In genomic region chr7:121278120-121279021, GRCh38 we compare ENCODE assay signal across 7 cellular contexts. TPM values are rescaled to one million over a fixed set of nuclear protein-coding genes. Genes with fewer than 3 reads are reported as not detected.
DNase-seq lines count a peak whose midpoint lies in the region; ATAC-seq and TF ChIP-seq lines count a peak whose summit lies in the region.

No MANE protein-coding gene starts in this region.

- in situ Hi-C loops in gastrocnemius medialis (cut with MboI; ENCODE audit: low sequenced_read_pairs in 4 of 4): loop anchor here in 1 of 4 donors (25.0 kb wide), 1 partner anchor 316 kb away; the partner anchor contains the start of gene ING3

- H3K4me3 Mint-ChIP-seq in progenitor cell of endocrine pancreas (ENCODE audit: low read depth) (no peak overlapping the region), glutamatergic neuron (ENCODE audit: unreplicated experiment) (no peak overlapping the region)

- no peak for TF ChIP-seq CTCF in gastrocnemius medialis (IDR thresholded peaks at IDR 0.05 in 4 of 5, conservative IDR thresholded peaks at IDR 0.05 in 1 of 5)
- TF ChIP-seq CTCF in progenitor cell of endocrine pancreas (IDR thresholded peaks at IDR 0.05; ENCODE audit: unreplicated experiment): no peak
- no peak for TF ChIP-seq CTCF in glutamatergic neuron (IDR thresholded peaks at IDR 0.05; ENCODE audit: partially characterized antibody, unreplicated experiment)

- no peaks in the 10 kb centered on the region for H3K27me3 ChIP-seq in gastrocnemius medialis

- H3K4me1 Mint-ChIP-seq in progenitor cell of endocrine pancreas (ENCODE audit: low read depth) (no peaks in the 10 kb centered on the region), glutamatergic neuron (ENCODE audit: low read depth, unreplicated experiment) (no peaks in the 10 kb centered on the region)

- H3K36me3 Mint-ChIP-seq in progenitor cell of endocrine pancreas (ENCODE audit: insufficient read depth) (no peaks in the 10 kb centered on the region), glutamatergic neuron (ENCODE audit: unreplicated experiment) (no peaks in the 10 kb centered on the region)

- peaks cover 0 to 22% of the 10 kb centered on the region in 2 donors for H3K36me3 ChIP-seq in gastrocnemius medialis

- peak; percentile 90 for ATAC-seq in GM19324 (IDR thresholded peaks at IDR 0.05; ENCODE audit: low FRiP score, unreplicated experiment)
- peak; percentile 99 for ATAC-seq in HG02943 (IDR thresholded peaks at IDR 0.05; ENCODE audit: low read depth, unreplicated experiment)
- peak in 1 of 2 donors; percentile 50 for ATAC-seq in gastrocnemius medialis

- H3K4me1 ChIP-seq in gastrocnemius medialis: peaks cover 0 to 3% of the 10 kb centered on the region in 2 donors

- H3K9me3 ChIP-seq in gastrocnemius medialis: no peaks in the 10 kb centered on the region

- no peak overlapping the region for H3K4me3 ChIP-seq in gastrocnemius medialis

- no peaks in the 10 kb centered on the region for H3K27me3 Mint-ChIP-seq in progenitor cell of endocrine pancreas
- no peaks in the 10 kb centered on the region for H3K27me3 Mint-ChIP-seq in glutamatergic neuron (ENCODE audit: unreplicated experiment)

- peak overlapping the region; percentile 50 to 60 (median 57) for H3K27ac ChIP-seq in gastrocnemius medialis

- H3K9me3 Mint-ChIP-seq in progenitor cell of endocrine pancreas (ENCODE audit: low read depth) (peaks cover 4% of the 10 kb centered on the region), glutamatergic neuron (ENCODE audit: unreplicated experiment) (no peaks in the 10 kb centered on the region)

- no peak for TF ChIP-seq POLR2A in gastrocnemius medialis (IDR thresholded peaks at IDR 0.05)

- intact Hi-C loops in gastrocnemius medialis (cut with DNase I; ENCODE audit: low total_unique reads): no loop called here

- H3K27ac Mint-ChIP-seq in progenitor cell of endocrine pancreas (no peak overlapping the region), glutamatergic neuron (ENCODE audit: unreplicated experiment) (no peak overlapping the region)

- DNase-seq in SK-N-DZ (ENCODE audit: low spot score): peak; percentile 23
- no peak for DNase-seq in gastrocnemius medialis
- DNase-seq in progenitor cell of endocrine pancreas (ENCODE audit: low spot score, unreplicated experiment): no peak
- no peak for DNase-seq in amniotic stem cell (lab: John Stamatoyannopoulos, UW)
- DNase-seq in glutamatergic neuron: no peak

RNA-seq across cellular contexts. Expression of gene WNT16, which starts 50.4 kb away (rescaled TPM):
- not detected in 2 replicates for polyA plus RNA-seq in SK-N-DZ (2014; cell fraction: cytosol; rRNA removed)
- 0.24 TPM in 1 of 2 replicates, not detected in the other for polyA plus RNA-seq in SK-N-DZ (2014; cell fraction: nucleus; rRNA removed)
- total RNA-seq in gastrocnemius medialis (1 to 10 TPM in 1 of 4 donors, not detected in 3; 1.5 TPM), progenitor cell of endocrine pancreas (not detected in 2 replicates), glutamatergic neuron (ENCODE audit: unreplicated experiment) (not detected)
